In genomic region chr19:4969772-4970531, GRCh38 we compare ENCODE assay signal across 7 cellular contexts. TPM values are rescaled to one million over a fixed set of nuclear protein-coding genes. Genes with fewer than 3 reads are reported as not detected.
A peak's percentile ranks its signal among the peaks of the same experiment; 100 is the strongest.
DNase-seq lines count a peak whose midpoint lies in the region; ATAC-seq and TF ChIP-seq lines count a peak whose summit lies in the region.

No MANE protein-coding gene starts in this region.

- no peaks in the 10 kb centered on the region for H3K27me3 Mint-ChIP-seq in activated naive CD8-positive, alpha-beta T cell treated with anti-CD3 and anti-CD28 coated beads, Interleukin-2, amount 10 ng/mL, durations not matched to agents 7 days and 5 days

- intact Hi-C loops in posterior cingulate gyrus (cut with DNase I) = loop anchor here (5.0 kb wide), 2 partner anchors 62 to 63 kb away; partner anchors contain the start of gene UHRF1

- peak overlapping the region; percentile 90 for H3K9ac ChIP-seq in Loucy (ENCODE audit: low read depth, low read length, poor library complexity, severe bottlenecking)

- POLR2A ChIA-PET in activated naive CD8-positive, alpha-beta T cell treated with anti-CD3 and anti-CD28 coated beads, Interleukin-2, amount 10 ng/mL, durations not matched to agents 7 days and 5 days (lab: Charles Lee) = interaction anchor here (1.3 to 2.0 kb wide), 5 partner anchors 54 to 103 kb away, joined by 3 to 15 read pairs (median 3); partner anchors contain the start of gene PLIN3

- H3K4me3 Mint-ChIP-seq in activated naive CD8-positive, alpha-beta T cell treated with anti-CD3 and anti-CD28 coated beads, Interleukin-2, amount 10 ng/mL, durations not matched to agents 7 days and 5 days = peak overlapping the region; percentile 94

- TF ChIP-seq CTCF in Loucy (conservative IDR thresholded peaks at IDR 0.05; ENCODE audit: low read length) = no peak

- H3K9me3 Mint-ChIP-seq in activated naive CD8-positive, alpha-beta T cell treated with anti-CD3 and anti-CD28 coated beads, Interleukin-2, amount 10 ng/mL, durations not matched to agents 7 days and 5 days = no peaks in the 10 kb centered on the region

- peak overlapping the region; percentile 99 for H3K4me2 ChIP-seq in Loucy (ENCODE audit: low read depth, low read length, poor library complexity, severe bottlenecking)

- peak overlapping the region; percentile 86 for H3K27ac Mint-ChIP-seq in activated naive CD8-positive, alpha-beta T cell treated with anti-CD3 and anti-CD28 coated beads, Interleukin-2, amount 10 ng/mL, durations not matched to agents 7 days and 5 days

- H3K9me2 ChIP-seq in Loucy (replicated peaks; ENCODE audit: low read depth, low read length) = no peaks in the 10 kb centered on the region

- no peak overlapping the region for H2AFZ ChIP-seq in Loucy (ENCODE audit: low read length)

- H3K4me1 Mint-ChIP-seq in activated naive CD8-positive, alpha-beta T cell treated with anti-CD3 and anti-CD28 coated beads, Interleukin-2, amount 10 ng/mL, durations not matched to agents 7 days and 5 days = peaks cover 32% of the 10 kb centered on the region

- ATAC-seq in activated naive CD8-positive, alpha-beta T cell treated with anti-CD3 and anti-CD28 coated beads, Interleukin-2, amount 10 ng/mL, durations not matched to agents 7 days and 5 days (ENCODE audit: low read depth) = no peak
- ATAC-seq in GM19463 (IDR thresholded peaks at IDR 0.05; ENCODE audit: unreplicated experiment) = no peak

- peak overlapping the region; percentile 61 for H3K4me3 ChIP-seq in GM08714 (ENCODE audit: low read length)
- H3K4me3 ChIP-seq in Loucy (ENCODE audit: low read length, poor library complexity, severe bottlenecking) = peak overlapping the region; percentile 88

- H3K79me2 ChIP-seq in Loucy (ENCODE audit: insufficient read depth, low read length) = peaks cover 55% of the 10 kb centered on the region

- no peaks in the 10 kb centered on the region for H3K9me3 ChIP-seq in Loucy (ENCODE audit: insufficient read depth, low read depth, low read length)

- H3F3A ChIP-seq in Loucy (ENCODE audit: low read depth) = 0 out of 2 replicates have a peak, but pooled peaks cover 2% of the 10 kb centered on the region

- H3K36me3 ChIP-seq in Loucy (ENCODE audit: insufficient read depth, low read length) = no peaks in the 10 kb centered on the region

- DNase-seq in activated naive CD8-positive, alpha-beta T cell treated with anti-CD3 and anti-CD28 coated beads, Interleukin-2, amount 10 ng/mL, durations not matched to agents 7 days and 5 days = peak; percentile 53
- peak; percentile 6 for DNase-seq in kidney glomerular epithelial cell (lab: John Stamatoyannopoulos, UW)
- peak; percentile 36 for DNase-seq in superior temporal gyrus (ENCODE audit: extremely low spot score)
- no peak for DNase-seq in posterior cingulate gyrus

- H4K20me1 ChIP-seq in Loucy (ENCODE audit: insufficient read depth, low read length, poor library complexity, severe bottlenecking) = peaks cover 44% of the 10 kb centered on the region

- peaks cover 30% of the 10 kb centered on the region for H3K4me1 ChIP-seq in Loucy (ENCODE audit: insufficient read depth, low read length, poor library complexity, severe bottlenecking)

- peaks cover 20% of the 10 kb centered on the region for H3K36me3 Mint-ChIP-seq in activated naive CD8-positive, alpha-beta T cell treated with anti-CD3 and anti-CD28 coated beads, Interleukin-2, amount 10 ng/mL, durations not matched to agents 7 days and 5 days

- H3K27me3 ChIP-seq in Loucy (ENCODE audit: insufficient read depth, low read length, poor library complexity, severe bottlenecking) = no peaks in the 10 kb centered on the region

RNA-seq across cellular contexts. Expression of gene KDM4B, which starts 1.0 kb away (rescaled TPM):
- total RNA-seq in activated naive CD8-positive, alpha-beta T cell treated with anti-CD3 and anti-CD28 coated beads, Interleukin-2, amount 10 ng/mL, durations not matched to agents 7 days and 5 days = 10 to 100 TPM; 55.9 to 60.8 TPM

Comparison
In these comparisons a context has a peak if more than half of its experiments do, and no peak if none do; other contexts are left out.
1. DNase-seq: peak in activated naive CD8-positive, alpha-beta T cell treated with anti-CD3 and anti-CD28 coated beads, Interleukin-2, amount 10 ng/mL, durations not matched to agents 7 days and 5 days (single experiment), kidney glomerular epithelial cell (single experiment) and superior temporal gyrus (single experiment); none in posterior cingulate gyrus (0 of 10).